ENCODE assay signal across 8 cellular contexts in genomic region chr4:169611991-169612868, GRCh38. TPM values are rescaled to one million over a fixed set of nuclear protein-coding genes. Genes with fewer than 3 reads are reported as not detected.
DNase-seq lines count a peak whose midpoint lies in the region; ATAC-seq, FAIRE-seq and TF ChIP-seq lines count a peak whose summit lies in the region.

A gene with protein sequence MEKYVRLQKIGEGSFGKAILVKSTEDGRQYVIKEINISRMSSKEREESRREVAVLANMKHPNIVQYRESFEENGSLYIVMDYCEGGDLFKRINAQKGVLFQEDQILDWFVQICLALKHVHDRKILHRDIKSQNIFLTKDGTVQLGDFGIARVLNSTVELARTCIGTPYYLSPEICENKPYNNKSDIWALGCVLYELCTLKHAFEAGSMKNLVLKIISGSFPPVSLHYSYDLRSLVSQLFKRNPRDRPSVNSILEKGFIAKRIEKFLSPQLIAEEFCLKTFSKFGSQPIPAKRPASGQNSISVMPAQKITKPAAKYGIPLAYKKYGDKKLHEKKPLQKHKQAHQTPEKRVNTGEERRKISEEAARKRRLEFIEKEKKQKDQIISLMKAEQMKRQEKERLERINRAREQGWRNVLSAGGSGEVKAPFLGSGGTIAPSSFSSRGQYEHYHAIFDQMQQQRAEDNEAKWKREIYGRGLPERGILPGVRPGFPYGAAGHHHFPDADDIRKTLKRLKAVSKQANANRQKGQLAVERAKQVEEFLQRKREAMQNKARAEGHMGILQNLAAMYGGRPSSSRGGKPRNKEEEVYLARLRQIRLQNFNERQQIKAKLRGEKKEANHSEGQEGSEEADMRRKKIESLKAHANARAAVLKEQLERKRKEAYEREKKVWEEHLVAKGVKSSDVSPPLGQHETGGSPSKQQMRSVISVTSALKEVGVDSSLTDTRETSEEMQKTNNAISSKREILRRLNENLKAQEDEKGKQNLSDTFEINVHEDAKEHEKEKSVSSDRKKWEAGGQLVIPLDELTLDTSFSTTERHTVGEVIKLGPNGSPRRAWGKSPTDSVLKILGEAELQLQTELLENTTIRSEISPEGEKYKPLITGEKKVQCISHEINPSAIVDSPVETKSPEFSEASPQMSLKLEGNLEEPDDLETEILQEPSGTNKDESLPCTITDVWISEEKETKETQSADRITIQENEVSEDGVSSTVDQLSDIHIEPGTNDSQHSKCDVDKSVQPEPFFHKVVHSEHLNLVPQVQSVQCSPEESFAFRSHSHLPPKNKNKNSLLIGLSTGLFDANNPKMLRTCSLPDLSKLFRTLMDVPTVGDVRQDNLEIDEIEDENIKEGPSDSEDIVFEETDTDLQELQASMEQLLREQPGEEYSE (N-terminal part only) (minus strand): TSS chr4:169612583. CDS start chr4:169602630, 9,953 bp downstream.

- intact Hi-C loops in activated T-helper 2 cell treated with anti-CD3 and anti-CD28 coated beads, Interferon-gamma antibody, Interleukin-2, Interleukin-4, amounts not matched to agents 10 μg/mL and 5 μg/mL and 100 μg/mL, durations not matched to agents 14 hours and 24 hours and 36 hours (cut with micrococcal nuclease): loop anchor here (1.0 to 10.0 kb wide), 10 partner anchors 8 to 747 kb away; partner anchors contain the start of genes CBR4, CLCN3, HPF1 and MFAP3L

- peak within 1 kb of the TSS; percentile 80 for H3K9ac ChIP-seq in Loucy (ENCODE audit: low read depth, low read length, poor library complexity, severe bottlenecking)

- peak; percentile 87 for FAIRE-seq in H54 (lab: Jason Lieb, UNC)

- peaks cover 24% of the 10 kb centered on the region for H3K4me1 ChIP-seq in Loucy (ENCODE audit: insufficient read depth, low read length, poor library complexity, severe bottlenecking)
- peaks cover 18% of the 10 kb centered on the region for H3K4me1 ChIP-seq in RWPE2 (ENCODE audit: insufficient read depth, poor library complexity, severe bottlenecking)

- no peaks in the 10 kb centered on the region for H3K36me3 ChIP-seq in Loucy (ENCODE audit: insufficient read depth, low read length)
- H3K36me3 ChIP-seq in RWPE2 (ENCODE audit: low read depth): peaks cover 9% of the 10 kb centered on the region; the same call in 1 of the 2 replicates

- H3K4me1 Mint-ChIP-seq in activated T-helper 2 cell treated with anti-CD3 and anti-CD28 coated beads, Interferon-gamma antibody, Interleukin-2, Interleukin-4, amounts not matched to agents 10 μg/mL and 5 μg/mL and 100 μg/mL, durations not matched to agents 14 hours and 24 hours and 36 hours (ENCODE audit: low read depth): peaks cover 46% of the 10 kb centered on the region
- peaks cover 16% of the 10 kb centered on the region for H3K4me1 Mint-ChIP-seq in nephron
- peaks cover 43% of the 10 kb centered on the region for H3K4me1 Mint-ChIP-seq in stimulated activated naive CD8-positive, alpha-beta T cell treated with anti-CD3 and anti-CD28 coated beads, Interleukin-15, Interleukin-2, amounts not matched to agents 100 ng/mL and 50 ng/mL, for 24 hours (ENCODE audit: low read depth)

- peaks cover 6% of the 10 kb centered on the region for H3K36me3 Mint-ChIP-seq in activated T-helper 2 cell treated with anti-CD3 and anti-CD28 coated beads, Interferon-gamma antibody, Interleukin-2, Interleukin-4, amounts not matched to agents 10 μg/mL and 5 μg/mL and 100 μg/mL, durations not matched to agents 14 hours and 24 hours and 36 hours (ENCODE audit: low read depth)
- H3K36me3 Mint-ChIP-seq in nephron (ENCODE audit: low read depth): peaks cover 7% of the 10 kb centered on the region
- no peaks in the 10 kb centered on the region for H3K36me3 Mint-ChIP-seq in stimulated activated naive CD8-positive, alpha-beta T cell treated with anti-CD3 and anti-CD28 coated beads, Interleukin-15, Interleukin-2, amounts not matched to agents 100 ng/mL and 50 ng/mL, for 24 hours (ENCODE audit: low read depth)

- DNase-seq in EH (ENCODE audit: low read depth) (peak; percentile 88), H54 (ENCODE audit: insufficient read length, low spot score) (peak; percentile 48), RWPE2 (ENCODE audit: low spot score) (peak; percentile 88), fibroblast of the aortic adventitia (ENCODE audit: low read depth) (peak; percentile 86)
- peak; percentile 81 for DNase-seq in activated T-helper 2 cell treated with anti-CD3 and anti-CD28 coated beads, Interferon-gamma antibody, Interleukin-2, Interleukin-4, amounts not matched to agents 10 μg/mL and 5 μg/mL and 100 μg/mL, durations not matched to agents 14 hours and 24 hours and 36 hours (ENCODE audit: low spot score)

- H3K27me3 ChIP-seq in Loucy (ENCODE audit: insufficient read depth, low read length, poor library complexity, severe bottlenecking) (no peaks in the 10 kb centered on the region), RWPE2 (ENCODE audit: insufficient read depth, poor library complexity, severe bottlenecking) (no peaks in the 10 kb centered on the region)

- H4K20me1 ChIP-seq in Loucy (ENCODE audit: insufficient read depth, low read length, poor library complexity, severe bottlenecking): peaks cover 13% of the 10 kb centered on the region

- peak within 1 kb of the TSS; percentile 98 for H2AFZ ChIP-seq in Loucy (ENCODE audit: low read length)

- peak within 1 kb of the TSS; percentile 94 for H3K4me3 ChIP-seq in Loucy (ENCODE audit: low read length, poor library complexity, severe bottlenecking)
- H3K4me3 ChIP-seq in RWPE2 (ENCODE audit: severe bottlenecking): peak within 1 kb of the TSS; percentile 90
- peak within 1 kb of the TSS; percentile 98 for H3K4me3 ChIP-seq in fibroblast of the aortic adventitia (ENCODE audit: low read depth, low read length)

- peak; percentile 92 for ATAC-seq in RWPE2 (ENCODE audit: low read depth)

- peak within 1 kb of the TSS; percentile 98 for H3K4me2 ChIP-seq in Loucy (ENCODE audit: low read depth, low read length, poor library complexity, severe bottlenecking)

- no peaks in the 10 kb centered on the region for H3K27me3 Mint-ChIP-seq in activated T-helper 2 cell treated with anti-CD3 and anti-CD28 coated beads, Interferon-gamma antibody, Interleukin-2, Interleukin-4, amounts not matched to agents 10 μg/mL and 5 μg/mL and 100 μg/mL, durations not matched to agents 14 hours and 24 hours and 36 hours (ENCODE audit: low read depth)
- no peaks in the 10 kb centered on the region for H3K27me3 Mint-ChIP-seq in nephron (ENCODE audit: low read depth)
- H3K27me3 Mint-ChIP-seq in stimulated activated naive CD8-positive, alpha-beta T cell treated with anti-CD3 and anti-CD28 coated beads, Interleukin-15, Interleukin-2, amounts not matched to agents 100 ng/mL and 50 ng/mL, for 24 hours: no peaks in the 10 kb centered on the region

- peak; percentile 96 for TF ChIP-seq POLR2A in H54 (IDR thresholded peaks at IDR 0.05; ENCODE audit: low read depth, low read length)

- peak within 1 kb of the TSS; percentile 98 for H3K27ac Mint-ChIP-seq in activated T-helper 2 cell treated with anti-CD3 and anti-CD28 coated beads, Interferon-gamma antibody, Interleukin-2, Interleukin-4, amounts not matched to agents 10 μg/mL and 5 μg/mL and 100 μg/mL, durations not matched to agents 14 hours and 24 hours and 36 hours
- peak within 1 kb of the TSS; percentile 89 to 96 (median 95) for H3K27ac Mint-ChIP-seq in nephron
- peak within 1 kb of the TSS; percentile 95 for H3K27ac Mint-ChIP-seq in stimulated activated naive CD8-positive, alpha-beta T cell treated with anti-CD3 and anti-CD28 coated beads, Interleukin-15, Interleukin-2, amounts not matched to agents 100 ng/mL and 50 ng/mL, for 24 hours

- peak within 1 kb of the TSS; percentile 96 for H3K4me3 Mint-ChIP-seq in activated T-helper 2 cell treated with anti-CD3 and anti-CD28 coated beads, Interferon-gamma antibody, Interleukin-2, Interleukin-4, amounts not matched to agents 10 μg/mL and 5 μg/mL and 100 μg/mL, durations not matched to agents 14 hours and 24 hours and 36 hours (ENCODE audit: low read depth)
- peak within 1 kb of the TSS; percentile 93 to 95 (median 94) for H3K4me3 Mint-ChIP-seq in nephron
- peak within 1 kb of the TSS; percentile 93 for H3K4me3 Mint-ChIP-seq in stimulated activated naive CD8-positive, alpha-beta T cell treated with anti-CD3 and anti-CD28 coated beads, Interleukin-15, Interleukin-2, amounts not matched to agents 100 ng/mL and 50 ng/mL, for 24 hours

- TF ChIP-seq CTCF in Loucy (conservative IDR thresholded peaks at IDR 0.05; ENCODE audit: low read length) (no peak), RWPE2 (IDR thresholded peaks at IDR 0.05; ENCODE audit: poor library complexity, severe bottlenecking) (no peak), fibroblast of the aortic adventitia (IDR thresholded peaks at IDR 0.05; ENCODE audit: insufficient read depth, low read length) (peak; percentile 3), nephron (IDR thresholded peaks at IDR 0.05; ENCODE audit: unreplicated experiment in 3 of 3) (no peak)

- peaks cover 34% of the 10 kb centered on the region for H3K79me2 ChIP-seq in Loucy (ENCODE audit: insufficient read depth, low read length)

- no peaks in the 10 kb centered on the region for H3K9me2 ChIP-seq in Loucy (replicated peaks; ENCODE audit: low read depth, low read length)

- H3F3A ChIP-seq in Loucy (ENCODE audit: low read depth): no peaks in the 10 kb centered on the region

- H3K27ac ChIP-seq in RWPE2 (ENCODE audit: poor library complexity, severe bottlenecking): peak within 1 kb of the TSS; percentile 65

- no peaks in the 10 kb centered on the region for H3K9me3 Mint-ChIP-seq in activated T-helper 2 cell treated with anti-CD3 and anti-CD28 coated beads, Interferon-gamma antibody, Interleukin-2, Interleukin-4, amounts not matched to agents 10 μg/mL and 5 μg/mL and 100 μg/mL, durations not matched to agents 14 hours and 24 hours and 36 hours
- no peaks in the 10 kb centered on the region for H3K9me3 Mint-ChIP-seq in nephron
- no peaks in the 10 kb centered on the region for H3K9me3 Mint-ChIP-seq in stimulated activated naive CD8-positive, alpha-beta T cell treated with anti-CD3 and anti-CD28 coated beads, Interleukin-15, Interleukin-2, amounts not matched to agents 100 ng/mL and 50 ng/mL, for 24 hours

- H3K9me3 ChIP-seq in Loucy (ENCODE audit: insufficient read depth, low read depth, low read length) (no peaks in the 10 kb centered on the region), RWPE2 (ENCODE audit: severe bottlenecking) (no peaks in the 10 kb centered on the region)

RNA-seq across cellular contexts. Expression of the gene that starts here (rescaled TPM):
- 9.4 and 11.1 TPM in 2 replicates for total RNA-seq in activated T-helper 2 cell treated with anti-CD3 and anti-CD28 coated beads, Interferon-gamma antibody, Interleukin-2, Interleukin-4, amounts not matched to agents 10 μg/mL and 5 μg/mL and 100 μg/mL, durations not matched to agents 14 hours and 24 hours and 36 hours
- total RNA-seq in fibroblast of the aortic adventitia (ENCODE audit: low replicate concordance): 18.2 and 19.9 TPM in 2 replicates

Comparison
In these comparisons a context has a peak if more than half of its experiments do, and no peak if none do; other contexts are left out.
1. Peak in every context shown above with its lines: DNase-seq, ATAC-seq, H3K4me3 ChIP-seq and H3K27ac ChIP-seq.